In the genomic region with DNA sequence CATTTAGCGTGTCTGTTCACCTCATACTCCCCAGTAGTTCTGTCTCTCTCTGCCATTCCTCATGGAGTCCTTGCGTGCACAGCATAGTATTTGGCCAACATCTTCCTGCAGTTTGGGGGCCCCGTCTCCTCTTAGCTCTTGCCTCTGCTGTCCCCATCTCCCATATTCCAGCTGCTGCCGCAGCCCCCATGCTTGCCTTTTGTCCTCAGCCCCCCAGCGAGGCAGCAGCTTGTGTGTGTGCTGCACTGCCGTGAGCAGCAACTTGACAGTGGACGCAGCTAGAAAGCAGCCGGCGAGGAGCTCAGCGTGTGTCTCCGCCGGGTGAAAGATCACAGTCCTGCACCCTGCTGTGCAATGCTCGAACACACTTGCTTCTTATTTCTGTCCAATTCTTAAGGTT, we compare ENCODE assay signal across 1 cellular context.
TF ChIP-seq lines count a peak whose summit lies in the region.

No MANE protein-coding gene starts in this region.

TF ChIP-seq in IMR-90, 13 proteins besides CTCF, POLR2A, EP300 and RAD21:
- TF ChIP-seq MAZ (IDR thresholded peaks at IDR 0.05; ENCODE audit: borderline replicate concordance, low read depth, low read length) (no peak), FOS (IDR thresholded peaks at IDR 0.05; ENCODE audit: low read depth, low read length) (no peak), NFE2L2 (IDR thresholded peaks at IDR 0.05; ENCODE audit: low read depth, low read length) (no peak), MXI1 (IDR thresholded peaks at IDR 0.05; ENCODE audit: borderline replicate concordance, low read depth, low read length) (no peak)
TF ChIP-seq in IMR-90: peak in this region for 0.
